In the genomic region with DNA sequence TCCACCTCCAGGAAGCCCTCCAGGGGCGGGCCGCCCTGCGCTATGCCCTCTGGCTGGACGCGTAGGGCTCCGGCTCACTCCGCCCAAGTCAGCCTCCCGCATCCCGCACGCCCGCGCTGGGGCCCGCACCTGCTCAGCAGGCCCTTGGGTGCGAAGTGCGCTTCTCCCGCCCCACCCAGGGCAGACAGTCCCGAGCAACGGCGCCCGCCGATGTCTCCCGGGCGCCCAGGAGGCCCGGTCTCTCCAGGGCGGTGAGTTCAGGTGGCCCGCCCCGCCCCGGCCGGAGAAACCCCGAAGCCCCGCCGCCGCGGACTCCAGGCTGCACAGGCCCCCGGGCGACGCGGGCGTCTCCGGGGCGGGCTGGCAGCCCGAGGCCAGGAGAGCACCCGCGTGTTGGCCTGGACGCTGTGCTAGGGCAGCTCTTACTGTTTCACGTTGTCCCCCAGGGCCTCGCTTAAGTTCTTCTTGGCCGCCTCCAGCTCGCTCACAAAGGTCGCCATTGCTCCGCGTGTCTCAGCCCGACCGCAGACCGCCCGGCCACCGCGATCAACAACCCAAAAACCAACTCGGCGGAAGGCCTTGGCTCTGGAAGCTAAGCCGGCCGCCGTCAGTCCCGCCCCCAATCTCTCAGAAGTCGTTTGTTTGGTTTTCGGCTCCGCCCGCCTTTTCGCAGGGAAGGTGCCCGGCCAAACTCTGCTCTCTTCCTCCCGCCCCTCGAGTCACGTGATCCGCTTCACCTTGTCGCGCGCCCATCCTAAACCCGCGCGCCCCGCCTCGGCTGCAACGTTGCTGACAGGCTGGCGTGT, we compare ENCODE assay signal across 1 cellular context.
A peak's percentile ranks its signal among the peaks of the same experiment; 100 is the strongest.
TF ChIP-seq lines count a peak whose summit lies in the region.

A gene with protein sequence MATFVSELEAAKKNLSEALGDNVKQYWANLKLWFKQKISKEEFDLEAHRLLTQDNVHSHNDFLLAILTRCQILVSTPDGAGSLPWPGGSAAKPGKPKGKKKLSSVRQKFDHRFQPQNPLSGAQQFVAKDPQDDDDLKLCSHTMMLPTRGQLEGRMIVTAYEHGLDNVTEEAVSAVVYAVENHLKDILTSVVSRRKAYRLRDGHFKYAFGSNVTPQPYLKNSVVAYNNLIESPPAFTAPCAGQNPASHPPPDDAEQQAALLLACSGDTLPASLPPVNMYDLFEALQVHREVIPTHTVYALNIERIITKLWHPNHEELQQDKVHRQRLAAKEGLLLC (minus strand): TSS at position 531 of the 806 bp plus-strand sequence. CDS start 31 bp downstream, at position 500.

TF ChIP-seq in GM12878, 131 proteins besides CTCF, POLR2A, EP300 and RAD21 (continued from another document):
- TF ChIP-seq, protein P1, sequence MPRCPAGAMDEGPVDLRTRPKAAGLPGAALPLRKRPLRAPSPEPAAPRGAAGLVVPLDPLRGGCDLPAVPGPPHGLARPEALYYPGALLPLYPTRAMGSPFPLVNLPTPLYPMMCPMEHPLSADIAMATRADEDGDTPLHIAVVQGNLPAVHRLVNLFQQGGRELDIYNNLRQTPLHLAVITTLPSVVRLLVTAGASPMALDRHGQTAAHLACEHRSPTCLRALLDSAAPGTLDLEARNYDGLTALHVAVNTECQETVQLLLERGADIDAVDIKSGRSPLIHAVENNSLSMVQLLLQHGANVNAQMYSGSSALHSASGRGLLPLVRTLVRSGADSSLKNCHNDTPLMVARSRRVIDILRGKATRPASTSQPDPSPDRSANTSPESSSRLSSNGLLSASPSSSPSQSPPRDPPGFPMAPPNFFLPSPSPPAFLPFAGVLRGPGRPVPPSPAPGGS (IDR thresholded peaks at IDR 0.05; ENCODE audit: borderline replicate concordance, insufficient read depth, low read depth, low read length, poor library complexity, severe bottlenecking), result peak; percentile 51
- TF ChIP-seq SREBF1 (IDR thresholded peaks at IDR 0.05; ENCODE audit: low read length) (no peak), CHD2 (IDR thresholded peaks at IDR 0.05; ENCODE audit: borderline replicate concordance, low read depth, low read length) (peak; percentile 70), NRF1 (conservative IDR thresholded peaks at IDR 0.05; ENCODE audit: low read depth, low read length) (no peak), KLF5 (IDR thresholded peaks at IDR 0.05; ENCODE audit: partially characterized antibody) (peak; percentile 63), SIX5 (IDR thresholded peaks at IDR 0.05; ENCODE audit: low read depth, low read length, severe bottlenecking) (no peak), EGR1 (IDR thresholded peaks at IDR 0.05; ENCODE audit: borderline replicate concordance in 1 of 2, low read depth in 2 of 2, low read length in 2 of 2) (peak in 1 of 2 experiments; percentile 70; a peak in 1 of 3 replicates), ZNF207 (IDR thresholded peaks at IDR 0.05; ENCODE audit: borderline replicate concordance) (peak; percentile 63; the same call in 1 of the 2 replicates), EZH2 (IDR thresholded peaks at IDR 0.05; ENCODE audit: borderline replicate concordance, control insufficient read depth, low read depth, low read length) (no peak), TAF1 (IDR thresholded peaks at IDR 0.05; ENCODE audit: borderline replicate concordance, low read depth, low read length) (peak; percentile 80)
- TF ChIP-seq, protein P2, sequence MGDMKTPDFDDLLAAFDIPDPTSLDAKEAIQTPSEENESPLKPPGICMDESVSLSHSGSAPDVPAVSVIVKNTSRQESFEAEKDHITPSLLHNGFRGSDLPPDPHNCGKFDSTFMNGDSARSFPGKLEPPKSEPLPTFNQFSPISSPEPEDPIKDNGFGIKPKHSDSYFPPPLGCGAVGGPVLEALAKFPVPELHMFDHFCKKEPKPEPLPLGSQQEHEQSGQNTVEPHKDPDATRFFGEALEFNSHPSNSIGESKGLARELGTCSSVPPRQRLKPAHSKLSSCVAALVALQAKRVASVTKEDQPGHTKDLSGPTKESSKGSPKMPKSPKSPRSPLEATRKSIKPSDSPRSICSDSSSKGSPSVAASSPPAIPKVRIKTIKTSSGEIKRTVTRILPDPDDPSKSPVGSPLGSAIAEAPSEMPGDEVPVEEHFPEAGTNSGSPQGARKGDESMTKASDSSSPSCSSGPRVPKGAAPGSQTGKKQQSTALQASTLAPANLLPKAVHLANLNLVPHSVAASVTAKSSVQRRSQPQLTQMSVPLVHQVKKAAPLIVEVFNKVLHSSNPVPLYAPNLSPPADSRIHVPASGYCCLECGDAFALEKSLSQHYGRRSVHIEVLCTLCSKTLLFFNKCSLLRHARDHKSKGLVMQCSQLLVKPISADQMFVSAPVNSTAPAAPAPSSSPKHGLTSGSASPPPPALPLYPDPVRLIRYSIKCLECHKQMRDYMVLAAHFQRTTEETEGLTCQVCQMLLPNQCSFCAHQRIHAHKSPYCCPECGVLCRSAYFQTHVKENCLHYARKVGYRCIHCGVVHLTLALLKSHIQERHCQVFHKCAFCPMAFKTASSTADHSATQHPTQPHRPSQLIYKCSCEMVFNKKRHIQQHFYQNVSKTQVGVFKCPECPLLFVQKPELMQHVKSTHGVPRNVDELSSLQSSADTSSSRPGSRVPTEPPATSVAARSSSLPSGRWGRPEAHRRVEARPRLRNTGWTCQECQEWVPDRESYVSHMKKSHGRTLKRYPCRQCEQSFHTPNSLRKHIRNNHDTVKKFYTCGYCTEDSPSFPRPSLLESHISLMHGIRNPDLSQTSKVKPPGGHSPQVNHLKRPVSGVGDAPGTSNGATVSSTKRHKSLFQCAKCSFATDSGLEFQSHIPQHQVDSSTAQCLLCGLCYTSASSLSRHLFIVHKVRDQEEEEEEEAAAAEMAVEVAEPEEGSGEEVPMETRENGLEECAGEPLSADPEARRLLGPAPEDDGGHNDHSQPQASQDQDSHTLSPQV (IDR thresholded peaks at IDR 0.05), result no peak
- TF ChIP-seq, protein P3, sequence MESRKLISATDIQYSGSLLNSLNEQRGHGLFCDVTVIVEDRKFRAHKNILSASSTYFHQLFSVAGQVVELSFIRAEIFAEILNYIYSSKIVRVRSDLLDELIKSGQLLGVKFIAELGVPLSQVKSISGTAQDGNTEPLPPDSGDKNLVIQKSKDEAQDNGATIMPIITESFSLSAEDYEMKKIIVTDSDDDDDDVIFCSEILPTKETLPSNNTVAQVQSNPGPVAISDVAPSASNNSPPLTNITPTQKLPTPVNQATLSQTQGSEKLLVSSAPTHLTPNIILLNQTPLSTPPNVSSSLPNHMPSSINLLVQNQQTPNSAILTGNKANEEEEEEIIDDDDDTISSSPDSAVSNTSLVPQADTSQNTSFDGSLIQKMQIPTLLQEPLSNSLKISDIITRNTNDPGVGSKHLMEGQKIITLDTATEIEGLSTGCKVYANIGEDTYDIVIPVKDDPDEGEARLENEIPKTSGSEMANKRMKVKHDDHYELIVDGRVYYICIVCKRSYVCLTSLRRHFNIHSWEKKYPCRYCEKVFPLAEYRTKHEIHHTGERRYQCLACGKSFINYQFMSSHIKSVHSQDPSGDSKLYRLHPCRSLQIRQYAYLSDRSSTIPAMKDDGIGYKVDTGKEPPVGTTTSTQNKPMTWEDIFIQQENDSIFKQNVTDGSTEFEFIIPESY (IDR thresholded peaks at IDR 0.05), result no peak
- TF ChIP-seq, protein P4, sequence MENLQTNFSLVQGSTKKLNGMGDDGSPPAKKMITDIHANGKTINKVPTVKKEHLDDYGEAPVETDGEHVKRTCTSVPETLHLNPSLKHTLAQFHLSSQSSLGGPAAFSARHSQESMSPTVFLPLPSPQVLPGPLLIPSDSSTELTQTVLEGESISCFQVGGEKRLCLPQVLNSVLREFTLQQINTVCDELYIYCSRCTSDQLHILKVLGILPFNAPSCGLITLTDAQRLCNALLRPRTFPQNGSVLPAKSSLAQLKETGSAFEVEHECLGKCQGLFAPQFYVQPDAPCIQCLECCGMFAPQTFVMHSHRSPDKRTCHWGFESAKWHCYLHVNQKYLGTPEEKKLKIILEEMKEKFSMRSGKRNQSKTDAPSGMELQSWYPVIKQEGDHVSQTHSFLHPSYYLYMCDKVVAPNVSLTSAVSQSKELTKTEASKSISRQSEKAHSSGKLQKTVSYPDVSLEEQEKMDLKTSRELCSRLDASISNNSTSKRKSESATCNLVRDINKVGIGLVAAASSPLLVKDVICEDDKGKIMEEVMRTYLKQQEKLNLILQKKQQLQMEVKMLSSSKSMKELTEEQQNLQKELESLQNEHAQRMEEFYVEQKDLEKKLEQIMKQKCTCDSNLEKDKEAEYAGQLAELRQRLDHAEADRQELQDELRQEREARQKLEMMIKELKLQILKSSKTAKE (IDR thresholded peaks at IDR 0.05; ENCODE audit: low read depth, poor library complexity, severe bottlenecking), result peak; percentile 44
- TF ChIP-seq, protein P5, sequence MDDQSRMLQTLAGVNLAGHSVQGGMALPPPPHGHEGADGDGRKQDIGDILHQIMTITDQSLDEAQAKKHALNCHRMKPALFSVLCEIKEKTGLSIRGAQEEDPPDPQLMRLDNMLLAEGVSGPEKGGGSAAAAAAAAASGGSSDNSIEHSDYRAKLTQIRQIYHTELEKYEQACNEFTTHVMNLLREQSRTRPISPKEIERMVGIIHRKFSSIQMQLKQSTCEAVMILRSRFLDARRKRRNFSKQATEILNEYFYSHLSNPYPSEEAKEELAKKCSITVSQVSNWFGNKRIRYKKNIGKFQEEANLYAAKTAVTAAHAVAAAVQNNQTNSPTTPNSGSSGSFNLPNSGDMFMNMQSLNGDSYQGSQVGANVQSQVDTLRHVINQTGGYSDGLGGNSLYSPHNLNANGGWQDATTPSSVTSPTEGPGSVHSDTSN (IDR thresholded peaks at IDR 0.05; ENCODE audit: insufficient replicate concordance, low read depth, low read length), result peak; percentile 37
